1 cellular context compared by ENCODE assay signal in the genomic region with DNA sequence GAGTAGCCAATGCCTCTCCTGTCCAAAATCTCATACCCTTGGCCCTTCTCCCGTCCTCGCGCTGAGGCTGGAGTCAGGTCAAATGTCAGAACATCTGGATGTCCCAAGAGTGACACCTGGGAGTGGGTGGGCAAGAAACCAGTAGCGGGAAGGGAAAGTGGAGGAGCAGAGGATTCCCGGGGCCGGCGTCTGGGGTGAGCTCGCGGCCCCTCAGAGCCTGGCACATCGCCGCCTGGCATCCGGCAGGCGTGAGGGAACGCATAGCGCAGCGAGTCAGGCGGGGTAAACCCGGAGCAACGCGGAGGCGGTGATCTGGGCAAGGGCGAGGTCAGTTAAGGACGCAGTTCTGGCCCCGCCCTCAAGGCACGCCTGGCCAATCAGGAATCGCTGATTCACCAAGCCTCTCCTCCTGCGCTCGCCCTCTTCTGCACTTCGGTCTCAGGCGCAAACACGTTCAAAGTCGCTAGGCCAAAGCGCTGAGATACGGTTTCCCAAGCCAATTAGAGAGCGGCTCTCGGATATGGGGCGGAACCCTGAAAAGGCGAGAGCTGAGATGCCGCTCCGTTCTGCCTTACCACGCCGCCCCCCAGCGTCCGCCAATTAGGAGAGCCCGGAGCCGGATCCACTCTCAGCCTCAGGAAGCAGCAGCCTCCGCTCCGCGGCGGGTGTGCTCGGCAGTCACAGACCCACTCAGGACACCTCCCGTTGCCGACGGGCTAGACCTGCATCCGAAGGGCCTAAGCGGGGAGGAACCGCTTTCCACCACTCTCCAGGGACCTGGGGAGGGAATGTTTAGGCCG.
TF ChIP-seq lines count a peak whose summit lies in the region.

No MANE protein-coding gene starts in this region.

TF ChIP-seq in HCT116, 20 proteins besides CTCF, POLR2A, EP300 and RAD21:
- peak; percentile 86 for TF ChIP-seq SP1 (IDR thresholded peaks at IDR 0.05; ENCODE audit: low read depth)
- peak; percentile 90 for TF ChIP-seq EGR1 (IDR thresholded peaks at IDR 0.05; ENCODE audit: low read depth)
- TF ChIP-seq CEBPB (IDR thresholded peaks at IDR 0.05; ENCODE audit: low read depth) = no peak
- TF ChIP-seq ELF1 (IDR thresholded peaks at IDR 0.05; ENCODE audit: borderline replicate concordance, low read depth) = no peak
- peak; percentile 66; the same call in 1 of the 2 replicates for TF ChIP-seq ZFX (IDR thresholded peaks at IDR 0.05)
- TF ChIP-seq JUND (IDR thresholded peaks at IDR 0.05) = no peak
- TF ChIP-seq EZH2 (IDR thresholded peaks at IDR 0.05) = no peak
- TF ChIP-seq FOSL1 (IDR thresholded peaks at IDR 0.05; ENCODE audit: low read depth) = no peak; the same call in 1 of the 2 replicates
- TF ChIP-seq EZH2phosphoT487 (IDR thresholded peaks at IDR 0.05; ENCODE audit: borderline replicate concordance) = no peak
- no peak for TF ChIP-seq CBX3 (IDR thresholded peaks at IDR 0.05; ENCODE audit: low read depth)
- no peak for TF ChIP-seq ZNF274 (IDR thresholded peaks at IDR 0.05; ENCODE audit: low read depth, low read length)
- peak; percentile 86 for TF ChIP-seq SIN3A (IDR thresholded peaks at IDR 0.05; ENCODE audit: low read depth)
- TF ChIP-seq, protein P1, sequence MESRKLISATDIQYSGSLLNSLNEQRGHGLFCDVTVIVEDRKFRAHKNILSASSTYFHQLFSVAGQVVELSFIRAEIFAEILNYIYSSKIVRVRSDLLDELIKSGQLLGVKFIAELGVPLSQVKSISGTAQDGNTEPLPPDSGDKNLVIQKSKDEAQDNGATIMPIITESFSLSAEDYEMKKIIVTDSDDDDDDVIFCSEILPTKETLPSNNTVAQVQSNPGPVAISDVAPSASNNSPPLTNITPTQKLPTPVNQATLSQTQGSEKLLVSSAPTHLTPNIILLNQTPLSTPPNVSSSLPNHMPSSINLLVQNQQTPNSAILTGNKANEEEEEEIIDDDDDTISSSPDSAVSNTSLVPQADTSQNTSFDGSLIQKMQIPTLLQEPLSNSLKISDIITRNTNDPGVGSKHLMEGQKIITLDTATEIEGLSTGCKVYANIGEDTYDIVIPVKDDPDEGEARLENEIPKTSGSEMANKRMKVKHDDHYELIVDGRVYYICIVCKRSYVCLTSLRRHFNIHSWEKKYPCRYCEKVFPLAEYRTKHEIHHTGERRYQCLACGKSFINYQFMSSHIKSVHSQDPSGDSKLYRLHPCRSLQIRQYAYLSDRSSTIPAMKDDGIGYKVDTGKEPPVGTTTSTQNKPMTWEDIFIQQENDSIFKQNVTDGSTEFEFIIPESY (IDR thresholded peaks at IDR 0.05; ENCODE audit: extremely low read depth, insufficient replicate concordance, low read length) = no peak
- peak; percentile 70 for TF ChIP-seq TCF7L2 (IDR thresholded peaks at IDR 0.05; ENCODE audit: borderline replicate concordance, extremely low read depth, insufficient read depth, insufficient read length)
- no peak for TF ChIP-seq ATF3 (IDR thresholded peaks at IDR 0.05)
- TF ChIP-seq, protein P2, sequence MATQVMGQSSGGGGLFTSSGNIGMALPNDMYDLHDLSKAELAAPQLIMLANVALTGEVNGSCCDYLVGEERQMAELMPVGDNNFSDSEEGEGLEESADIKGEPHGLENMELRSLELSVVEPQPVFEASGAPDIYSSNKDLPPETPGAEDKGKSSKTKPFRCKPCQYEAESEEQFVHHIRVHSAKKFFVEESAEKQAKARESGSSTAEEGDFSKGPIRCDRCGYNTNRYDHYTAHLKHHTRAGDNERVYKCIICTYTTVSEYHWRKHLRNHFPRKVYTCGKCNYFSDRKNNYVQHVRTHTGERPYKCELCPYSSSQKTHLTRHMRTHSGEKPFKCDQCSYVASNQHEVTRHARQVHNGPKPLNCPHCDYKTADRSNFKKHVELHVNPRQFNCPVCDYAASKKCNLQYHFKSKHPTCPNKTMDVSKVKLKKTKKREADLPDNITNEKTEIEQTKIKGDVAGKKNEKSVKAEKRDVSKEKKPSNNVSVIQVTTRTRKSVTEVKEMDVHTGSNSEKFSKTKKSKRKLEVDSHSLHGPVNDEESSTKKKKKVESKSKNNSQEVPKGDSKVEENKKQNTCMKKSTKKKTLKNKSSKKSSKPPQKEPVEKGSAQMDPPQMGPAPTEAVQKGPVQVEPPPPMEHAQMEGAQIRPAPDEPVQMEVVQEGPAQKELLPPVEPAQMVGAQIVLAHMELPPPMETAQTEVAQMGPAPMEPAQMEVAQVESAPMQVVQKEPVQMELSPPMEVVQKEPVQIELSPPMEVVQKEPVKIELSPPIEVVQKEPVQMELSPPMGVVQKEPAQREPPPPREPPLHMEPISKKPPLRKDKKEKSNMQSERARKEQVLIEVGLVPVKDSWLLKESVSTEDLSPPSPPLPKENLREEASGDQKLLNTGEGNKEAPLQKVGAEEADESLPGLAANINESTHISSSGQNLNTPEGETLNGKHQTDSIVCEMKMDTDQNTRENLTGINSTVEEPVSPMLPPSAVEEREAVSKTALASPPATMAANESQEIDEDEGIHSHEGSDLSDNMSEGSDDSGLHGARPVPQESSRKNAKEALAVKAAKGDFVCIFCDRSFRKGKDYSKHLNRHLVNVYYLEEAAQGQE (IDR thresholded peaks at IDR 0.05; ENCODE audit: low read depth) = no peak
- TF ChIP-seq SRF (IDR thresholded peaks at IDR 0.05; ENCODE audit: low read depth) = peak; percentile 62; the same call in 1 of the 2 replicates
- TF ChIP-seq YY1 (IDR thresholded peaks at IDR 0.05; ENCODE audit: extremely low read depth, insufficient replicate concordance, low read depth, low read length) = no peak
- TF ChIP-seq POLR2AphosphoS5 (IDR thresholded peaks at IDR 0.05; ENCODE audit: low read depth, low read length) = peak; percentile 93
- TF ChIP-seq, protein P3, sequence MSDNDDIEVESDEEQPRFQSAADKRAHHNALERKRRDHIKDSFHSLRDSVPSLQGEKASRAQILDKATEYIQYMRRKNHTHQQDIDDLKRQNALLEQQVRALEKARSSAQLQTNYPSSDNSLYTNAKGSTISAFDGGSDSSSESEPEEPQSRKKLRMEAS (IDR thresholded peaks at IDR 0.05) = peak; percentile 58; the same call in 1 of the 2 replicates
